Comparison of ENCODE assay signal across 8 cellular contexts in the genomic region with DNA sequence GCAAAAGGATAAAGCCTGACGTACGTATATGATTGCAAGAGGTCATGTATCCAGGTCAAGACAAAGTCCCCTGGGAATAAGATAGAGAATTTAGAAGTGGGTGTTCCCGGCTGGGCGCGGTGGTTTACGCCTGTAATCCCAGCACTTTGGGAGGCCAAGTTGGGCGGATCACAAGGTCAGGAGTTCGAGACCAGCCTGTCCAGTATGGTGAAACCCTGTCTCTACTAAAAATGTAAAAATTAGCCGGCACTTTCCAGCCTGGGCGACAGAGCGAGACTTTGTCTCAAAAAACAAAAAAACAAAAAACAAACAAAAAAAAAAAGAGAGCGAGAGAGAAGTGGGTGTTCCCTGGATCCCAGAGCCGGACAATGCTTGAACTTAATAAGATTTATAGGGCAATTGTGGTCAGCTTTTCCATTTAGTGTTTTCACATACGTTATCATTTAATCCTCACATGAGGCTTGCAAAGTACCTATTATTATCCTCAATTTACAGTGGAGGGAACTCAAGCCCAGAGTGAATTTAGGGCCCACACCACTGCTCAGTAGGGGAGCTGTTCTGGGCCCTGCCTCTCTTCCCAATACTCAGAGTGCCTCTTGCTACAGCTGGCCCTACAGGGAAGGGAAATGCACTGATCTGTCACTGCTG. TPM values are rescaled to one million over a fixed set of nuclear protein-coding genes. Genes with fewer than 3 reads are reported as not detected.
DNase-seq lines count a peak whose midpoint lies in the region; ATAC-seq and TF ChIP-seq lines count a peak whose summit lies in the region.
"Had no signal": no experiment of that assay in that cellular context is flagged by ENCODE, and none has a peak within 500 bp of the region (broad histone marks: within the 10 kb centered on the region; RNA-seq: fewer than 3 reads in every experiment).

No MANE protein-coding gene starts in this region.

- H3K27me3 ChIP-seq in HUES64 (ENCODE audit: insufficient read depth, low read length) (peaks cover 92% of the 10 kb centered on the region), colonic mucosa (peaks cover 5% of the 10 kb centered on the region), MG63 (no peaks in the 10 kb centered on the region)

- H3K36me3 ChIP-seq in HUES64 (ENCODE audit: insufficient read depth, low read length) (no peaks in the 10 kb centered on the region), colonic mucosa (no peaks in the 10 kb centered on the region), MG63 (no peaks in the 10 kb centered on the region)

- WGBS in HUES64 = 90% methylated on average over 13 of the region's 14 CpGs

- peaks cover 17% of the 10 kb centered on the region for H3K4me1 Mint-ChIP-seq in osteocyte (ENCODE audit: unreplicated experiment)

- H3K9ac ChIP-seq in HUES64 (ENCODE audit: low read depth, low read length) (no peak overlapping the region), colonic mucosa (ENCODE audit: low read depth in 2 of 2, low read length in 2 of 2) (peak overlapping the region; percentile 77 to 82)

- H3K9me3 ChIP-seq in HUES64 (ENCODE audit: insufficient read depth, low read depth, low read length) (no peaks in the 10 kb centered on the region), colonic mucosa (no peaks in the 10 kb centered on the region), MG63 (no peaks in the 10 kb centered on the region)

- no peaks in the 10 kb centered on the region for H3K9me3 Mint-ChIP-seq in osteocyte (ENCODE audit: unreplicated experiment)

- H3K4me3 Mint-ChIP-seq in osteocyte (ENCODE audit: unreplicated experiment) = peak overlapping the region; percentile 60

- no peak overlapping the region for H3K27ac ChIP-seq in HUES64 (ENCODE audit: low read depth, low read length)
- no peak overlapping the region for H3K27ac ChIP-seq in colonic mucosa

- peaks cover 14% of the 10 kb centered on the region for H3K4me1 ChIP-seq in HUES64 (ENCODE audit: insufficient read depth, low read length)
- H3K4me1 ChIP-seq in colonic mucosa = no peaks in the 10 kb centered on the region

- intact Hi-C loops in colonic mucosa (cut with DNase I) = loop anchor here (2.0 to 5.0 kb wide), 2 partner anchors 56 to 101 kb away; partner anchors contain the start of gene MED11

- H3K4me3 ChIP-seq in HUES64 (ENCODE audit: low read length) (peak overlapping the region; percentile 65), colonic mucosa (no peak overlapping the region), MG63 (no peak overlapping the region)

- no peak for DNase-seq in colonic mucosa
- no peak for DNase-seq in osteocyte (ENCODE audit: extremely low spot score, unreplicated experiment)
- DNase-seq in NK-92 treated with Interleukin-12 subunit alpha and Interleukin-12 subunit beta, amount 100 ng/mL, for 24 hours (lab: John Stamatoyannopoulos, UW) = no peak
- DNase-seq in MG63 = no peak
- DNase-seq: NCI-H1436 had no signal

- peak overlapping the region; percentile 57 for H3K27ac Mint-ChIP-seq in osteocyte (ENCODE audit: unreplicated experiment)

- TF ChIP-seq CTCF in colonic mucosa (IDR thresholded peaks at IDR 0.05) = no peak
- TF ChIP-seq CTCF in osteocyte (IDR thresholded peaks at IDR 0.05) = no peak

- no peaks in the 10 kb centered on the region for H3K36me3 Mint-ChIP-seq in osteocyte (ENCODE audit: unreplicated experiment)

- ATAC-seq in GM19397 (IDR thresholded peaks at IDR 0.05; ENCODE audit: unreplicated experiment) = no peak

- H3K27me3 Mint-ChIP-seq in osteocyte (ENCODE audit: unreplicated experiment) = peaks cover 6% of the 10 kb centered on the region

RNA-seq across cellular contexts. Expression of gene GLTPD2, which starts 0.5 kb away (rescaled TPM):
- not detected for polyA plus RNA-seq in HUES64 (2013, experiment 1 of 2)
- polyA plus RNA-seq in HUES64 (2013, experiment 2 of 2) = not detected
- under 1 TPM; 0.35 to 0.40 TPM for total RNA-seq in colonic mucosa
- not detected in 2 replicates for total RNA-seq in osteocyte
- not detected in 2 replicates for total RNA-seq in MG63 (2014; rRNA removed; shearing (Covaris generic); ENCODE audit: low replicate concordance)
- total RNA-seq: dermis microvascular lymphatic vessel endothelial cell had no signal

RNA-seq across cellular contexts. Expression of gene VMO1, which starts 2.1 kb away (rescaled TPM):
- not detected for polyA plus RNA-seq in HUES64 (2013, experiment 1 of 2)
- polyA plus RNA-seq in HUES64 (2013, experiment 2 of 2) = not detected
- 1 to 10 TPM in 1 of 2 donors, under 1 TPM in 1; 0.91 to 2.0 TPM for total RNA-seq in colonic mucosa
- total RNA-seq in osteocyte = 1.9 and 2.4 TPM in 2 replicates
- not detected in 2 replicates for total RNA-seq in MG63 (2014; rRNA removed; shearing (Covaris generic); ENCODE audit: low replicate concordance)

RNA-seq across cellular contexts. Expression of gene PSMB6, which starts 7.7 kb away (rescaled TPM):
- 251 TPM for polyA plus RNA-seq in HUES64 (2013, experiment 1 of 2)
- 255 TPM for polyA plus RNA-seq in HUES64 (2013, experiment 2 of 2)
- total RNA-seq in colonic mucosa (100 to 1,000 TPM in 1 of 2 donors, 10 to 100 TPM in 1; 97.5 to 171 TPM), osteocyte (119 TPM in 2 replicates)
- total RNA-seq in MG63 (2014; rRNA removed; shearing (Covaris generic); ENCODE audit: low replicate concordance) = 149 and 177 TPM in 2 replicates

RNA-seq across cellular contexts. Expression of gene TM4SF5, which starts 16.6 kb away (rescaled TPM):
- polyA plus RNA-seq in HUES64 (2013, experiment 1 of 2) = not detected
- not detected for polyA plus RNA-seq in HUES64 (2013, experiment 2 of 2)
- total RNA-seq in colonic mucosa (10 to 100 TPM; 15.1 to 37.7 TPM), osteocyte (not detected in 2 replicates)
- total RNA-seq in MG63 (2014; rRNA removed; shearing (Covaris generic); ENCODE audit: low replicate concordance) = not detected in 2 replicates
- total RNA-seq: dermis microvascular lymphatic vessel endothelial cell had no signal
